In genomic region chr9:128818099-128818838, GRCh38 we compare ENCODE assay signal across 8 cellular contexts. TPM values are rescaled to one million over a fixed set of nuclear protein-coding genes. Genes with fewer than 3 reads are reported as not detected.
DNase-seq lines count a peak whose midpoint lies in the region; ATAC-seq and TF ChIP-seq lines count a peak whose summit lies in the region.

TSS of gene ENDOG (plus strand) at chr9:128818500. CDS start at chr9:128818685, 185 bp downstream.

- H3K27me3 Mint-ChIP-seq in activated CD4-positive, alpha-beta T cell treated with anti-CD3 and anti-CD28 coated beads, Interleukin-2, amount 10 ng/mL, durations not matched to agents 24 days and 14 days: no peaks in the 10 kb centered on the region

- H3K4me3 ChIP-seq in coronary artery: peak within 1 kb of the TSS; percentile 79

- peak; percentile 97 for TF ChIP-seq CTCF in coronary artery (IDR thresholded peaks at IDR 0.05)

- ATAC-seq in HG03469 (IDR thresholded peaks at IDR 0.05; ENCODE audit: unreplicated experiment): peak; percentile 80

- intact Hi-C loops in activated CD4-positive, alpha-beta T cell treated with anti-CD3 and anti-CD28 coated beads, Interleukin-2, amount 10 ng/mL, durations not matched to agents 24 days and 14 days (cut with micrococcal nuclease): loop anchor here (1.0 to 5.0 kb wide), 6 partner anchors 11 to 313 kb away; partner anchors contain the start of genes DYNC2I2, GLE1, LRRC8A and SPOUT1

- no peaks in the 10 kb centered on the region for H3K27me3 ChIP-seq in layer of hippocampus (ENCODE audit: control insufficient read depth, insufficient read depth, low read length)

- H3K9me3 Mint-ChIP-seq in activated CD4-positive, alpha-beta T cell treated with anti-CD3 and anti-CD28 coated beads, Interleukin-2, amount 10 ng/mL, durations not matched to agents 24 days and 14 days: no peaks in the 10 kb centered on the region

- H3K4me3 Mint-ChIP-seq in activated CD4-positive, alpha-beta T cell treated with anti-CD3 and anti-CD28 coated beads, Interleukin-2, amount 10 ng/mL, durations not matched to agents 24 days and 14 days: peak within 1 kb of the TSS; percentile 85

- peaks cover 18% of the 10 kb centered on the region for H3K36me3 Mint-ChIP-seq in activated CD4-positive, alpha-beta T cell treated with anti-CD3 and anti-CD28 coated beads, Interleukin-2, amount 10 ng/mL, durations not matched to agents 24 days and 14 days (ENCODE audit: low read depth)

- H3K27ac ChIP-seq in coronary artery (peak within 1 kb of the TSS; percentile 53 to 90), layer of hippocampus (ENCODE audit: low read depth, low read length) (peak within 1 kb of the TSS; percentile 78)

- H3K4me1 Mint-ChIP-seq in activated CD4-positive, alpha-beta T cell treated with anti-CD3 and anti-CD28 coated beads, Interleukin-2, amount 10 ng/mL, durations not matched to agents 24 days and 14 days: peaks cover 12% of the 10 kb centered on the region

- H3K27ac Mint-ChIP-seq in activated CD4-positive, alpha-beta T cell treated with anti-CD3 and anti-CD28 coated beads, Interleukin-2, amount 10 ng/mL, durations not matched to agents 24 days and 14 days: peak within 1 kb of the TSS; percentile 84

- DNase-seq in C1 segment of cervical spinal cord (lab: John Stamatoyannopoulos, UW) (peak; percentile 76 to 97 (median 93)), GM19240 (ENCODE audit: insufficient read length, low spot score) (peak; percentile 100), NCI-H526 treated with DMSO at 0.1 percent for 48 hours (lab: John Stamatoyannopoulos, UW) (peak; percentile 81), coronary artery (ENCODE audit: low spot score) (peak; percentile 97)
- DNase-seq in activated CD4-positive, alpha-beta T cell treated with anti-CD3 and anti-CD28 coated beads, Interleukin-2, amount 10 ng/mL, durations not matched to agents 24 days and 14 days: peak; percentile 100
- peak; percentile 95 to 97 for DNase-seq in stimulated activated CD4-positive, alpha-beta T cell treated with anti-CD3 and anti-CD28 coated beads, Interleukin-1b, Interleukin-23, amount 100 ng/mL, for 4 hours (ENCODE audit: low read depth in 2 of 2)

RNA-seq across cellular contexts. Expression of gene ENDOG, which starts in this region (rescaled TPM):
- total RNA-seq in activated CD4-positive, alpha-beta T cell treated with anti-CD3 and anti-CD28 coated beads, Interleukin-2, amount 10 ng/mL, durations not matched to agents 24 days and 14 days: 22.9 and 23.3 TPM in 2 replicates

Comparison
In these comparisons a context has a peak if more than half of its experiments do, and no peak if none do; other contexts are left out.
1. Peak in every context shown above with its lines: DNase-seq, ATAC-seq, H3K4me3 ChIP-seq and H3K27ac ChIP-seq.